13 cellular contexts compared by ENCODE assay signal in genomic region chr9:109312783-109313182, GRCh38.
"Had no signal": no experiment of that assay in that cellular context is flagged by ENCODE, and none has a peak within 500 bp of the region (broad histone marks: within the 10 kb centered on the region; RNA-seq: fewer than 3 reads in every experiment).

No MANE protein-coding gene starts in this region.

- H3K4me1 ChIP-seq: breast epithelium, parathyroid adenoma, uterus had no signal

- H3K9ac ChIP-seq: parathyroid adenoma had no signal

- H3K36me3 ChIP-seq: breast epithelium, heart left ventricle, uterus had no signal

- H3K79me2 ChIP-seq: parathyroid adenoma had no signal

- H3K36me3 Mint-ChIP-seq: stimulated activated effector memory CD8-positive, alpha-beta T cell treated with anti-CD3 and anti-CD28 coated beads, Interleukin-12 subunit alpha, Interleukin-12 subunit beta, amount 100 ng/mL, for 72 hours had no signal

- H3K27ac ChIP-seq: breast epithelium, epithelial cell of prostate, parathyroid adenoma, uterus had no signal

- H3K27me3 ChIP-seq: breast epithelium, uterus had no signal

- ATAC-seq: heart left ventricle; stimulated activated effector memory CD8-positive, alpha-beta T cell treated with anti-CD3 and anti-CD28 coated beads, Interleukin-12 subunit alpha, Interleukin-12 subunit beta, amount 100 ng/mL, for 72 hours had no signal

- H3K4me1 Mint-ChIP-seq: stimulated activated effector memory CD8-positive, alpha-beta T cell treated with anti-CD3 and anti-CD28 coated beads, Interleukin-12 subunit alpha, Interleukin-12 subunit beta, amount 100 ng/mL, for 72 hours had no signal

- H3K9me3 ChIP-seq: breast epithelium, heart left ventricle, uterus had no signal

- H3K4me3 ChIP-seq: breast epithelium, heart left ventricle, lung, uterus had no signal

- H2AFZ ChIP-seq: parathyroid adenoma had no signal

- H3K4me3 Mint-ChIP-seq: stimulated activated effector memory CD8-positive, alpha-beta T cell treated with anti-CD3 and anti-CD28 coated beads, Interleukin-12 subunit alpha, Interleukin-12 subunit beta, amount 100 ng/mL, for 72 hours had no signal

- H3K9me3 Mint-ChIP-seq: stimulated activated effector memory CD8-positive, alpha-beta T cell treated with anti-CD3 and anti-CD28 coated beads, Interleukin-12 subunit alpha, Interleukin-12 subunit beta, amount 100 ng/mL, for 72 hours had no signal

- DNase-seq: activated CD4-positive, CD25-positive, alpha-beta regulatory T cell treated with anti-CD3 and anti-CD28 coated beads, Interleukin-2, amount 50 U/mL, for 72 hours; activated naive CD4-positive, alpha-beta T cell treated with Interleukin-2 at 50 U/mL for 16 hours; anterior cingulate cortex; dermis blood vessel endothelial cell; foreskin melanocyte; midbrain; uterus had no signal
